In genomic region chr1:213050745-213051126, GRCh38 we compare ENCODE assay signal across 1 cellular context.
TF ChIP-seq lines count a peak whose summit lies in the region.

No MANE protein-coding gene starts in this region.

TF ChIP-seq in K562, 482 proteins besides CTCF, POLR2A, EP300 and RAD21 (continued from another document and continues in another):
- TF ChIP-seq CHD7 (IDR thresholded peaks at IDR 0.05; ENCODE audit: low read depth, low read length) (no peak), MECOM (CRISPR knock-in tag; IDR thresholded peaks at IDR 0.05) (0 out of 2 replicates have a peak, but pooled peaks have one; percentile 7), THRB (CRISPR knock-in tag; conservative IDR thresholded peaks at IDR 0.05) (no peak), PHF21A (IDR thresholded peaks at IDR 0.05; ENCODE audit: borderline replicate concordance, low read depth) (no peak), E2F8 (IDR thresholded peaks at IDR 0.05; ENCODE audit: low read depth, partially characterized antibody) (no peak), SIX5 (IDR thresholded peaks at IDR 0.05; ENCODE audit: borderline replicate concordance in 1 of 2, insufficient read depth in 1 of 2, low read depth in 1 of 2, low read length in 2 of 2) (no peak), MBD1 (CRISPR knock-in tag; IDR thresholded peaks at IDR 0.05) (no peak), ZBTB33 (CRISPR knock-in tag; IDR thresholded peaks at IDR 0.05) (no peak), ZNF212 (CRISPR knock-in tag; IDR thresholded peaks at IDR 0.05) (no peak), ZNF583 (CRISPR knock-in tag; IDR thresholded peaks at IDR 0.05) (no peak), ZMIZ1 (IDR thresholded peaks at IDR 0.05; ENCODE audit: low read depth in 2 of 2, low read length in 2 of 2) (no peak), DMBX1 (CRISPR knock-in tag; IDR thresholded peaks at IDR 0.05; ENCODE audit: borderline replicate concordance) (no peak; the same call in 1 of the 2 replicates), ATF7 (IDR thresholded peaks at IDR 0.05) (peak; percentile 98; the same call in 1 of the 2 replicates), TAF9B (IDR thresholded peaks at IDR 0.05; ENCODE audit: partially characterized antibody) (peak; percentile 56), BRF2 (IDR thresholded peaks at IDR 0.05; ENCODE audit: borderline replicate concordance, insufficient read depth, insufficient read length) (no peak), EWSR1 (IDR thresholded peaks at IDR 0.05; ENCODE audit: borderline replicate concordance, low read depth, partially characterized antibody) (no peak), MTA1 (IDR thresholded peaks at IDR 0.05; ENCODE audit: borderline replicate concordance) (0 out of 2 replicates have a peak, but pooled peaks have one; percentile 11), E4F1 (CRISPR knock-in tag; IDR thresholded peaks at IDR 0.05; ENCODE audit: borderline replicate concordance) (no peak; the same call in 1 of the 2 replicates), SAFB2 (IDR thresholded peaks at IDR 0.05; ENCODE audit: borderline replicate concordance, low read depth, low read length, severe bottlenecking) (no peak), ZNF354B (CRISPR knock-in tag; IDR thresholded peaks at IDR 0.05) (0 out of 2 replicates have a peak, but pooled peaks have one; percentile 40)
